Comparison of ENCODE assay signal across 25 cellular contexts in genomic region chr3:98035208-98035607, GRCh38. TPM values are rescaled to one million over a fixed set of nuclear protein-coding genes. Genes with fewer than 3 reads are reported as not detected.
DNase-seq lines count a peak whose midpoint lies in the region; ATAC-seq, FAIRE-seq and TF ChIP-seq lines count a peak whose summit lies in the region.
"Had no signal": no experiment of that assay in that cellular context is flagged by ENCODE, and none has a peak within 500 bp of the region (broad histone marks: within the 10 kb centered on the region; RNA-seq: fewer than 3 reads in every experiment).

Gene GABRR3, minus strand, starts transcription at chr3:98035315. Its CDS starts 328 bp downstream, at chr3:98034987.

- peaks cover 0 to 3% of the 10 kb centered on the region in 2 experiments; a peak in 2 of 5 replicates for H3K27me3 ChIP-seq in HepG2 (ENCODE audit: control insufficient read depth in 1 of 2, insufficient read depth in 2 of 2, low read length in 2 of 2)
- H3K27me3 ChIP-seq in right lobe of liver: peaks cover 3 to 6% of the 10 kb centered on the region in 2 donors
- peaks cover 2% of the 10 kb centered on the region; the same call in 1 of the 2 replicates for H3K27me3 ChIP-seq in IMR-90 (ENCODE audit: control insufficient read depth, insufficient read depth, low read length)
- no peaks in the 10 kb centered on the region for H3K27me3 ChIP-seq in PC-9 (ENCODE audit: insufficient read depth, low read depth)
- no peaks in the 10 kb centered on the region for H3K27me3 ChIP-seq in neural progenitor cell

- H4K91ac ChIP-seq in IMR-90 (ENCODE audit: insufficient read depth, low read depth, low read length): no peak within 1 kb of the TSS

- no peaks in the 10 kb centered on the region for H3K27me3 Mint-ChIP-seq in neural progenitor cell (ENCODE audit: insufficient read depth, low read depth)

- H3K79me1 ChIP-seq in IMR-90 (ENCODE audit: low read depth in 1 of 2, low read length in 2 of 2): no peaks in the 10 kb centered on the region

- H3K4me3 ChIP-seq in HepG2 (replicated peaks in 1 of 3; ENCODE audit: insufficient read depth in 1 of 3, low read depth in 2 of 3, low read length in 3 of 3) (no peak within 1 kb of the TSS), right lobe of liver (no peak within 1 kb of the TSS), IMR-90 (ENCODE audit: insufficient read depth, low read depth, low read length) (no peak within 1 kb of the TSS), PC-9 (no peak within 1 kb of the TSS), neural progenitor cell (no peak within 1 kb of the TSS)
- H3K4me3 ChIP-seq: GM12878, GM23248 had no signal

- no peak within 1 kb of the TSS for H4K5ac ChIP-seq in IMR-90 (ENCODE audit: low read depth, low read length)

- no peaks in the 10 kb centered on the region for H3K79me2 ChIP-seq in HepG2 (ENCODE audit: insufficient read depth, low read length)
- no peaks in the 10 kb centered on the region for H3K79me2 ChIP-seq in PC-9 (ENCODE audit: low read depth)
- no peaks in the 10 kb centered on the region for H3K79me2 ChIP-seq in neural progenitor cell (ENCODE audit: low read depth)

- no peak within 1 kb of the TSS for H3K4me3 Mint-ChIP-seq in neural progenitor cell
- H3K4me3 Mint-ChIP-seq: CD4-positive, alpha-beta T cell; HFFc6 had no signal

- no peak within 1 kb of the TSS for H2AFZ ChIP-seq in HepG2 (ENCODE audit: low read length)
- H2AFZ ChIP-seq in IMR-90 (replicated peaks; ENCODE audit: low read length, poor library complexity): no peak within 1 kb of the TSS
- 0 out of 2 replicates have a peak within 1 kb of the TSS, but pooled peaks have one; percentile 4 for H2AFZ ChIP-seq in PC-9
- peak within 1 kb of the TSS; percentile 53 for H2AFZ ChIP-seq in neural progenitor cell (replicated peaks)
- H2AFZ ChIP-seq: GM23248 had no signal

- H2AK9ac ChIP-seq in IMR-90 (replicated peaks; ENCODE audit: low read depth, low read length, poor library complexity): no peak within 1 kb of the TSS

- H3K4ac ChIP-seq in IMR-90 (ENCODE audit: low read depth, low read length): no peak within 1 kb of the TSS

- peak within 1 kb of the TSS; percentile 17 for H3K27ac Mint-ChIP-seq in neural progenitor cell
- H3K27ac Mint-ChIP-seq: CD4-positive, alpha-beta T cell; HFFc6 had no signal

- no peak within 1 kb of the TSS for H3K23ac ChIP-seq in IMR-90 (ENCODE audit: low read depth, low read length)

- H3K27ac ChIP-seq in HepG2 (ENCODE audit: extremely low read length, insufficient read depth, low read length) (no peak within 1 kb of the TSS), right lobe of liver (no peak within 1 kb of the TSS), IMR-90 (ENCODE audit: insufficient read depth, low read length) (no peak within 1 kb of the TSS), PC-9 (no peak within 1 kb of the TSS), neural progenitor cell (no peak within 1 kb of the TSS)
- H3K27ac ChIP-seq: C4-2B, GM23248, KMS-11 had no signal

- DNase-seq in HepG2 (ENCODE audit: low spot score) (no peak), right lobe of liver (no peak), IMR-90 (no peak), PC-9 (no peak), neural progenitor cell (ENCODE audit: low spot score) (no peak), mucosa of gallbladder (ENCODE audit: low spot score) (no peak), NOMO-1 treated with dmso at 0.1 percent for 144 hours (lab: John Stamatoyannopoulos, UW; ENCODE audit: unreplicated experiment) (no peak)
- DNase-seq: AML-193; Caco-2; CD4-positive, alpha-beta T cell; DMS153; DND-41; EL; GM23248; H7; HFFc6 had no signal

- no peak within 1 kb of the TSS for H3K14ac ChIP-seq in IMR-90 (replicated peaks; ENCODE audit: low read depth, low read length)

- intact Hi-C loops in HepG2 (cut with micrococcal nuclease; ENCODE audit: unreplicated experiment): loop anchor here (10.0 kb wide), 1 partner anchor 560 kb away; the partner anchor contains the start of gene CPOX
- intact Hi-C loops in right lobe of liver (cut with DNase I): no loop called here
- intact Hi-C loops in IMR-90 (cut with micrococcal nuclease): loop anchor here (5.0 kb wide), 2 partner anchors 537 to 552 kb away; no protein-coding TSS in a partner anchor
- intact Hi-C loops in PC-9 (cut with micrococcal nuclease; ENCODE audit: unreplicated experiment): loop anchor here (5.0 kb wide), 3 partner anchors 567 to 957 kb away; no protein-coding TSS in a partner anchor

- CTCF ChIA-PET in HepG2 (lab: Yijun Ruan, JAX; ENCODE audit: low intra/inter-chr PET ratio, low total read pairs) (no interaction called here), IMR-90 (lab: Yijun Ruan, JAX) (no interaction called here), PC-9 (lab: Charles Lee) (no interaction called here)

- TF ChIP-seq CTCF in HepG2 (CRISPR knock-in tag; IDR thresholded peaks at IDR 0.05) (no peak), right lobe of liver (IDR thresholded peaks at IDR 0.05) (no peak), IMR-90 (conservative IDR thresholded peaks at IDR 0.05; ENCODE audit: low read depth, low read length) (no peak), PC-9 (conservative IDR thresholded peaks at IDR 0.05) (no peak), neural progenitor cell (IDR thresholded peaks at IDR 0.05) (no peak)

- TF ChIP-seq POLR2A in HepG2 (IDR thresholded peaks at IDR 0.05; ENCODE audit: insufficient read depth in 1 of 2, low read depth in 2 of 2, low read length in 2 of 2): no peak
- TF ChIP-seq POLR2A in right lobe of liver (IDR thresholded peaks at IDR 0.05): no peak
- TF ChIP-seq POLR2A in IMR-90 (IDR thresholded peaks at IDR 0.05; ENCODE audit: low read depth, low read length): no peak

- H3K9me3 ChIP-seq in HepG2 (ENCODE audit: low read length): no peaks in the 10 kb centered on the region
- H3K9me3 ChIP-seq in right lobe of liver: no peaks in the 10 kb centered on the region
- H3K9me3 ChIP-seq in IMR-90 (ENCODE audit: control insufficient read depth, insufficient read depth, low read length): no peaks in the 10 kb centered on the region
- no peaks in the 10 kb centered on the region for H3K9me3 ChIP-seq in PC-9 (ENCODE audit: insufficient read depth, low read depth)
- H3K9me3 ChIP-seq in neural progenitor cell (ENCODE audit: low read depth): no peaks in the 10 kb centered on the region
- H3K9me3 ChIP-seq: Caco-2 had no signal

- no peaks in the 10 kb centered on the region for H3K9me3 Mint-ChIP-seq in neural progenitor cell
- H3K9me3 Mint-ChIP-seq: CD4-positive, alpha-beta T cell; HFFc6 had no signal

- no peaks in the 10 kb centered on the region for H3K9me1 ChIP-seq in IMR-90 (ENCODE audit: insufficient read depth, low read length)

- H2BK20ac ChIP-seq in IMR-90 (ENCODE audit: low read depth, low read length): no peak within 1 kb of the TSS

- H3K36me3 Mint-ChIP-seq in neural progenitor cell: no peaks in the 10 kb centered on the region

- no peaks in the 10 kb centered on the region for H3K36me3 ChIP-seq in HepG2 (replicated peaks in 1 of 2; ENCODE audit: control insufficient read depth in 1 of 2, insufficient read depth in 2 of 2, low read length in 2 of 2)
- no peaks in the 10 kb centered on the region for H3K36me3 ChIP-seq in right lobe of liver
- no peaks in the 10 kb centered on the region for H3K36me3 ChIP-seq in IMR-90 (ENCODE audit: control insufficient read depth, insufficient read depth, low read length)
- H3K36me3 ChIP-seq in PC-9 (ENCODE audit: low read depth): no peaks in the 10 kb centered on the region
- no peaks in the 10 kb centered on the region for H3K36me3 ChIP-seq in neural progenitor cell

- ATAC-seq in HepG2 (no peak), right lobe of liver (no peak), IMR-90 (ENCODE audit: low read depth) (no peak)
- ATAC-seq in activated CD4-positive, CD25-positive, alpha-beta regulatory T cell treated with anti-CD3 and anti-CD28 coated beads, Interleukin-2, amount 50 U/mL, for 24 hours: no peak
- ATAC-seq: GM12878, HCT116 had no signal

- no peaks in the 10 kb centered on the region for H3F3A ChIP-seq in PC-9 (ENCODE audit: insufficient read depth, low read depth)
- H3F3A ChIP-seq in neural progenitor cell (ENCODE audit: low read depth): no peaks in the 10 kb centered on the region

- TF ChIP-seq EP300 in HepG2 (IDR thresholded peaks at IDR 0.05; ENCODE audit: low read depth in 2 of 2, low read length in 2 of 2) (no peak), HepG2 (CRISPR knock-in tag; IDR thresholded peaks at IDR 0.05; ENCODE audit: borderline replicate concordance) (no peak)

- H2AK5ac ChIP-seq in IMR-90 (ENCODE audit: low read depth, low read length): no peak within 1 kb of the TSS

- H2BK5ac ChIP-seq in IMR-90 (ENCODE audit: low read depth, low read length, poor library complexity, severe bottlenecking): no peak within 1 kb of the TSS

- H3K9ac ChIP-seq in HepG2 (ENCODE audit: insufficient read depth, low read depth, low read length) (no peak within 1 kb of the TSS), IMR-90 (ENCODE audit: low read depth, low read length) (no peak within 1 kb of the TSS), neural progenitor cell (no peak within 1 kb of the TSS)
- H3K9ac ChIP-seq: GM23248, KMS-11 had no signal

- dilution Hi-C loops in IMR-90 (cut with HindIII; ENCODE audit: low sequenced_read_pairs, unreplicated experiment): loop anchor here (25.0 kb wide), 1 partner anchor 302 kb away; no protein-coding TSS in a partner anchor

- no peak for FAIRE-seq in HepG2 (lab: Jason Lieb, UNC)
- FAIRE-seq: A204.1, GM12878, HTR-8/SVneo had no signal

- WGBS in HepG2 (ENCODE audit: low lambda C conversion rate): 3% methylated on average over 3 of the region's 3 CpGs
- WGBS in right lobe of liver (ENCODE audit: insufficient coverage, low coverage, low lambda C conversion rate, missing lambda C conversion rate): 38% methylated on average over 3 of the region's 3 CpGs
- WGBS in IMR-90 (ENCODE audit: extremely low coverage in 2 of 2, insufficient read length in 1 of 2), 2 experiments: no CpG with 5 or more reads among the region's 3 CpGs

- H3K4me1 Mint-ChIP-seq in neural progenitor cell: no peaks in the 10 kb centered on the region

- no peak within 1 kb of the TSS for H3K56ac ChIP-seq in IMR-90 (ENCODE audit: extremely low read depth, insufficient read depth, low read length)

- H3K4me1 ChIP-seq in HepG2 (ENCODE audit: insufficient read depth, low read length) (no peaks in the 10 kb centered on the region), right lobe of liver (no peaks in the 10 kb centered on the region), IMR-90 (ENCODE audit: control insufficient read depth, insufficient read depth, low read length) (no peaks in the 10 kb centered on the region), PC-9 (replicated peaks; ENCODE audit: insufficient read depth) (peaks cover 16% of the 10 kb centered on the region), neural progenitor cell (peaks cover 11% of the 10 kb centered on the region)
- H3K4me1 ChIP-seq: Caco-2 had no signal

- POLR2A ChIA-PET in HepG2 (lab: Yijun Ruan, JAX) (no interaction called here), IMR-90 (lab: Charles Lee; ENCODE audit: unreplicated experiment) (no interaction called here), PC-9 (lab: Charles Lee; ENCODE audit: unreplicated experiment) (no interaction called here)

- no peak within 1 kb of the TSS for H3K18ac ChIP-seq in IMR-90 (ENCODE audit: low read depth, low read length)

- no peak within 1 kb of the TSS for H4K8ac ChIP-seq in IMR-90 (ENCODE audit: low read depth in 2 of 2, low read length in 2 of 2)

- H3K9me2 ChIP-seq in PC-9 (ENCODE audit: insufficient read depth): no peaks in the 10 kb centered on the region

- no TSS peak for BruUV-seq in HepG2 (replicated peaks; lab: Mats Ljungman, UMichigan)
- BruUV-seq in IMR-90 (replicated peaks; lab: Mats Ljungman, UMichigan): no TSS peak
- no TSS peak for BruUV-seq in PC-9 (replicated peaks; lab: Mats Ljungman, UMichigan)

- H2BK120ac ChIP-seq in IMR-90 (ENCODE audit: low read depth, low read length): no peak within 1 kb of the TSS

- TF ChIP-seq RAD21 in HepG2 (CRISPR knock-in tag; IDR thresholded peaks at IDR 0.05): no peak
- no peak for TF ChIP-seq RAD21 in IMR-90 (IDR thresholded peaks at IDR 0.05; ENCODE audit: low read length)

- H2BK15ac ChIP-seq in IMR-90 (ENCODE audit: low read depth, low read length): no peak within 1 kb of the TSS

- H3K4me2 ChIP-seq in HepG2 (ENCODE audit: low read depth, low read length) (no peak within 1 kb of the TSS), IMR-90 (ENCODE audit: low read depth, low read length) (no peak within 1 kb of the TSS), PC-9 (no peak within 1 kb of the TSS), neural progenitor cell (peak within 1 kb of the TSS; percentile 19)
- H3K4me2 ChIP-seq: KMS-11 had no signal

- in situ Hi-C loops in HepG2 (cut with HindIII; ENCODE audit: extremely low pct_ligation_motif_present, low pct_unique_long_range_greater_than_20kb) (loop anchor here (5.0 to 25.0 kb wide), 2 partner anchors 292 to 527 kb away; no protein-coding TSS in a partner anchor), IMR-90 (cut with MboI; ENCODE audit: low sequenced_read_pairs) (loop anchor here (10.0 kb wide), 1 partner anchor 540 kb away; no protein-coding TSS in a partner anchor)

- no peaks in the 10 kb centered on the region for H4K20me1 ChIP-seq in HepG2 (ENCODE audit: insufficient read depth, low read length)
- no peaks in the 10 kb centered on the region for H4K20me1 ChIP-seq in IMR-90 (ENCODE audit: insufficient read depth, low read length)
- no peaks in the 10 kb centered on the region for H4K20me1 ChIP-seq in PC-9 (ENCODE audit: insufficient read depth)
- no peaks in the 10 kb centered on the region for H4K20me1 ChIP-seq in neural progenitor cell (ENCODE audit: low read depth)

RNA-seq across cellular contexts. Expression of gene GABRR3, which starts in this region (rescaled TPM):
- total RNA-seq in HepG2 (2016; rRNA removed; fragmentation: Illumina TruSeq; extraction: Trizol) (0.31 and 0.42 TPM in 2 replicates), right lobe of liver (under 1 TPM in 1 of 6 experiments, not detected in 5; 0.51 TPM), IMR-90 (2012; rRNA removed) (not detected in 2 replicates), PC-9 (2021) (not detected in 2 replicates), neural progenitor cell (ENCODE audit: low replicate concordance) (not detected in 2 replicates), mucosa of gallbladder (not detected)
- total RNA-seq in HepG2 (2016; cell fraction: cytosol; rRNA removed; fragmentation: Illumina TruSeq; extraction: Trizol; ENCODE audit: low read depth): not detected in 2 replicates
- total RNA-seq in HepG2 (2016; cell fraction: insoluble cytoplasmic fraction; rRNA removed; fragmentation: Illumina TruSeq; extraction: Trizol): 0.22 and 0.46 TPM in 2 replicates
- 0.09 and 0.24 TPM in 2 replicates for total RNA-seq in HepG2 (2016; cell fraction: membrane; rRNA removed; fragmentation: Illumina TruSeq; extraction: Trizol)
- total RNA-seq in HepG2 (2016; cell fraction: nucleus; rRNA removed; fragmentation: Illumina TruSeq; extraction: Trizol): 0.25 and 0.38 TPM in 2 replicates
- polyA plus RNA-seq in HepG2 (2011; rRNA removed) (0.60 and 0.83 TPM in 2 replicates), IMR-90 (2012; rRNA removed) (not detected in 2 replicates)
- 0.35 and 0.45 TPM in 2 replicates for polyA plus RNA-seq in HepG2 (2011; cell fraction: cytosol; rRNA removed)
- polyA plus RNA-seq in HepG2 (2011; cell fraction: nucleus; rRNA removed): 0.39 and 0.83 TPM in 2 replicates
- 0.21 TPM in 1 of 2 replicates, not detected in the other for polyA plus RNA-seq in HepG2 (2012)
- 0.06 TPM in 1 of 2 replicates, not detected in the other for polyA plus RNA-seq in HepG2 (2016; cell fraction: cytosol; fragmentation: Illumina TruSeq; extraction: Trizol; ENCODE audit: low read depth)
- 0.33 and 0.48 TPM in 2 replicates for polyA plus RNA-seq in HepG2 (2016; cell fraction: insoluble cytoplasmic fraction; fragmentation: Illumina TruSeq; extraction: Trizol; ENCODE audit: low read depth)
- polyA plus RNA-seq in HepG2 (2016; cell fraction: membrane; fragmentation: Illumina TruSeq; extraction: Trizol; ENCODE audit: low read depth): 0.16 and 0.24 TPM in 2 replicates
- polyA plus RNA-seq in HepG2 (2016; cell fraction: nucleus; fragmentation: Illumina TruSeq; extraction: Trizol; ENCODE audit: insufficient read depth, low read depth): 0.37 and 0.71 TPM in 2 replicates
- polyA minus RNA-seq in HepG2 (2011; rRNA and poly(A)+ RNA removed; ENCODE audit: low replicate concordance): 0.26 TPM in 1 of 2 replicates, not detected in the other
- 0.26 TPM in 1 of 2 replicates, not detected in the other for polyA minus RNA-seq in HepG2 (2011; cell fraction: cytosol; rRNA and poly(A)+ RNA removed)
- 0.62 and 0.77 TPM in 2 replicates for polyA minus RNA-seq in HepG2 (2011; cell fraction: nucleus; rRNA and poly(A)+ RNA removed)
- not detected in 2 replicates for polyA plus RNA-seq in IMR-90 (2012; cell fraction: cytosol; rRNA removed)
- polyA plus RNA-seq in IMR-90 (2012; cell fraction: nucleus; rRNA removed; ENCODE audit: low replicate concordance): not detected in 2 replicates
- total RNA-seq: Caco-2; CD4-positive, alpha-beta T cell; G401; GM12878; GM23248; H7; HFFc6 had no signal
- polyA plus RNA-seq: BJ, GM12878, GM23248 had no signal

Comparison
In these comparisons a context has a peak if more than half of its experiments do, and no peak if none do; other contexts are left out.
1. intact Hi-C loops: an anchor here in HepG2 (10.0 kb wide), IMR-90 (5.0 kb wide) and PC-9 (5.0 kb wide); none called in right lobe of liver.
2. H2AFZ ChIP-seq: peak in PC-9 (single experiment) and neural progenitor cell (single experiment); none in HepG2 (single experiment) and IMR-90 (single experiment).